32 cellular contexts compared by ENCODE assay signal in the genomic region with DNA sequence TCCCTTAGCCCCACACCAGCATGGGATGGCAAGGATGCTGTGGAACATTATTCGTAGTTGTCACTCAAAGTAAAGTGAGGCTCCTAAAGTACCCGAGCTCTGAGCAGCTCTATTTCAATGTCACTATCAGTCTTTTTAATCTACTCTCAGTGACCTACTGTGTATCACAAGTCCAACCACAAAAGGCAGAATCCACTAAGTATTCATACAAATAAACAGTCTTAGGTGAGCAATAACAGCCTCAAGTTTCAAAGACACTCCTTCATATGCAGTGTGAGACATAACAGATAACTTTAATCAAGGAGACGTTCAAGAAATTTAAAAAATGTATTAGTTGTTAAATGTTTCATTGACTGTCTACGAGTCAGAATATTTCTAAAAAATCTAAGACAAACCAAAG.
"Had no signal": no experiment of that assay in that cellular context is flagged by ENCODE, and none has a peak within 500 bp of the region (broad histone marks: within the 10 kb centered on the region; RNA-seq: fewer than 3 reads in every experiment).

No MANE protein-coding gene starts in this region.

- H3K4me3 ChIP-seq: adrenal gland, body of pancreas, Peyer's patch had no signal

- H3K9ac ChIP-seq: KMS-11 had no signal

- H3K36me3 Mint-ChIP-seq: activated CD4-positive, alpha-beta memory T cell treated with anti-CD3 and anti-CD28 coated beads for 36 hours; activated naive CD4-positive, alpha-beta T cell treated with anti-CD3 and anti-CD28 coated beads, Interleukin-2, amount 50 U/mL, for 72 hours had no signal

- H3K27me3 ChIP-seq: adrenal gland, body of pancreas, Peyer's patch had no signal

- H3K9me3 Mint-ChIP-seq: activated B cell treated with CpG ODN at 0.5 μM for 24 hours; activated naive CD4-positive, alpha-beta T cell treated with anti-CD3 and anti-CD28 coated beads for 36 hours; activated T-helper 1 cell treated with anti-CD3 and anti-CD28 coated beads, Interleukin-12 subunit alpha, Interleukin-12 subunit beta, Interleukin-2, Interleukin-4 antibody, amounts not matched to agents 30 ng/mL and 10 ng/mL and 1 ng/mL, durations not matched to agents 14 hours and 24 hours and 36 hours had no signal

- H3K4me1 Mint-ChIP-seq: activated B cell treated with CpG ODN at 0.5 μM for 24 hours had no signal

- H3K4me2 ChIP-seq: KMS-11 had no signal

- H3K9me3 ChIP-seq: adrenal gland, body of pancreas, Peyer's patch had no signal

- H3K4me3 Mint-ChIP-seq: activated B cell treated with CpG ODN at 0.5 μM for 24 hours; activated CD4-positive, alpha-beta memory T cell treated with anti-CD3 and anti-CD28 coated beads for 36 hours; activated naive CD4-positive, alpha-beta T cell treated with anti-CD3 and anti-CD28 coated beads for 36 hours; activated T-cell treated with anti-CD3 and anti-CD28 coated beads, Interleukin-2, amount 50 U/mL, for 4 hours; activated T-helper 1 cell treated with anti-CD3 and anti-CD28 coated beads, Interleukin-12 subunit alpha, Interleukin-12 subunit beta, Interleukin-2, Interleukin-4 antibody, amounts not matched to agents 30 ng/mL and 10 ng/mL and 1 ng/mL, durations not matched to agents 14 hours and 24 hours and 36 hours had no signal

- H3K4me1 ChIP-seq: adrenal gland, Peyer's patch had no signal

- DNase-seq: activated B cell treated with CpG ODN at 0.5 μM for 24 hours; activated CD4-positive, alpha-beta memory T cell treated with anti-CD3 and anti-CD28 coated beads for 36 hours; activated CD4-positive, alpha-beta T cell treated with anti-CD3 and anti-CD28 coated beads for 4 hours; activated CD4-positive, alpha-beta T cell treated with anti-CD3 and anti-CD28 coated beads, Interleukin-2, amount 50 U/mL, for 1 hour; activated CD4-positive, CD25-positive, alpha-beta regulatory T cell treated with anti-CD3 and anti-CD28 coated beads, Interleukin-2, amount 50 U/mL, for 72 hours; activated CD8-positive, alpha-beta memory T cell treated with anti-CD3 and anti-CD28 coated beads, Interleukin-2, amount 50 U/mL, for 4 hours; activated gamma-delta T cell treated with Interleukin-2 at 50 U/mL for 16 hours; activated naive CD4-positive, alpha-beta T cell treated with anti-CD3 and anti-CD28 coated beads for 36 hours; activated T-cell treated with anti-CD3 and anti-CD28 coated beads for 4 hours; activated T-cell treated with anti-CD3 and anti-CD28 coated beads, Interleukin-2, amount 50 U/mL, for 4 hours; adrenal gland; body of pancreas; caudate nucleus; cerebellar nuclear complex; NCI-H1105; NCI-H1417 treated with DMSO at 0.1 percent for 48 hours; NCI-H187 treated with DMSO at 0.1 percent for 48 hours; NCI-H2081 treated with DMSO at 0.1 percent for 48 hours; NCI-H226; NCI-H446 treated with DMSO at 0.1 percent for 48 hours; NCI-H524 treated with DMSO at 0.1 percent for 48 hours; Peyer's patch; RPMI8226; SIG-M5; SW 1271; T-helper 1 cell; T-helper 2 cell; T-helper 9 cell had no signal

- H3K36me3 ChIP-seq: adrenal gland, Peyer's patch had no signal

- H3K27ac ChIP-seq: adrenal gland, body of pancreas, KMS-11, Peyer's patch, VCaP had no signal

- H3K27ac Mint-ChIP-seq: activated B cell treated with CpG ODN at 0.5 μM for 24 hours; activated CD4-positive, alpha-beta memory T cell treated with anti-CD3 and anti-CD28 coated beads for 36 hours; activated naive CD4-positive, alpha-beta T cell treated with anti-CD3 and anti-CD28 coated beads for 36 hours; activated naive CD4-positive, alpha-beta T cell treated with anti-CD3 and anti-CD28 coated beads, Interleukin-2, amount 50 U/mL, for 72 hours; activated T-helper 1 cell treated with anti-CD3 and anti-CD28 coated beads, Interleukin-12 subunit alpha, Interleukin-12 subunit beta, Interleukin-2, Interleukin-4 antibody, amounts not matched to agents 30 ng/mL and 10 ng/mL and 1 ng/mL, durations not matched to agents 14 hours and 24 hours and 36 hours had no signal

- ATAC-seq: activated naive CD4-positive, alpha-beta T cell treated with anti-CD3 and anti-CD28 coated beads, Interleukin-2, amount 50 U/mL, for 72 hours; activated T-cell treated with anti-CD3 and anti-CD28 coated beads, Interleukin-2, amount 50 U/mL, for 4 hours; body of pancreas had no signal

- H3K27me3 Mint-ChIP-seq: activated CD4-positive, alpha-beta memory T cell treated with anti-CD3 and anti-CD28 coated beads for 36 hours had no signal
